Comparison of ENCODE assay signal across 32 cellular contexts in the genomic region with DNA sequence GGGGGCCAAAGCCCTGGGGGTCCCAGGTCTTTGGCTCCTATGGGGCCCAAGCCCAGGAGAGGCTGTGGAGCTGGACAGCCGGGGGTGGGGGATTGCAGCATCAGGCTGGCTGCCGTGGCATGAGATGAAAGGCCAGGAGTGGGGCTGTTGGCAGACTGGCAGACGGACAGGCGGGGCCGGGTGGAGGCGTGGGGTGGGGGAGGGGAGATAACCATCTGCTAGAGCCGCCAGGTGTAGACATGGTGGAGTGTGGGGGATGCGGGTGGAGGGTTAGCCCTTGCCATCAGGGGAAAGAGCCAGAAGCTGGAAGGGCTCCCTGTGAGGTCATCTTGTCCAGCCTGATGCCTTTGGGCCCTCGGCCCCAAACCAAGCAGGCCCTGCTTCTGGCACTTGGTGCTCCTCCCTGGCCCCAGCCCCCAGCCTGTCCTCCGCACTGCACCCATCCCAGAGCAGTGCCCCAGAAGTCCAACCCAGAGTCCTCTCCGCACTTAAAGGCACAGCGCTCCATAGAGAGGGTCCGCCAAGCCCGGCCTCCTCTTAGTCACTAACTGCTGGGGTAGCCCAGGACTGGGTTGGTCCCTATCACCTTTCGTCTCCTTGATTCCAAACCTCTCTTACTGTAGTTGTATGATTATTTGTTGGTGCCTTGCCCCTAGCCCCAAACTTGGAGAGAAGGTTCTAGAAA. TPM values are rescaled to one million over a fixed set of nuclear protein-coding genes. Genes with fewer than 3 reads are reported as not detected.
DNase-seq lines count a peak whose midpoint lies in the region; ATAC-seq, FAIRE-seq and TF ChIP-seq lines count a peak whose summit lies in the region.
"Had no signal": no experiment of that assay in that cellular context is flagged by ENCODE, and none has a peak within 500 bp of the region (broad histone marks: within the 10 kb centered on the region; RNA-seq: fewer than 3 reads in every experiment).

No MANE protein-coding gene starts in this region.

- no peak overlapping the region for H3K4me3 ChIP-seq in H7 (ENCODE audit: insufficient read depth, low read depth, low read length)
- no peak overlapping the region for H3K4me3 ChIP-seq in esophagus squamous epithelium
- H3K4me3 ChIP-seq: adrenal gland, HAP-1, heart right ventricle, upper lobe of left lung had no signal

- TF ChIP-seq CTCF in D721Med (IDR thresholded peaks at IDR 0.05; ENCODE audit: insufficient read depth, missing control alignments) = no peak
- TF ChIP-seq CTCF in WTC11 (IDR thresholded peaks at IDR 0.05) = no peak
- TF ChIP-seq CTCF in mesothelial cell of epicardium (IDR thresholded peaks at IDR 0.05; ENCODE audit: unreplicated experiment) = no peak
- no peak for TF ChIP-seq CTCF in GM20000 (IDR thresholded peaks at IDR 0.05; ENCODE audit: extremely low read depth, missing control alignments)
- TF ChIP-seq CTCF in esophagus squamous epithelium (IDR thresholded peaks at IDR 0.05) = no peak

- H3K27me3 ChIP-seq in H7 (ENCODE audit: control insufficient read depth, insufficient read depth, low read length) (no peaks in the 10 kb centered on the region; the same call in 1 of the 2 replicates), esophagus squamous epithelium (peaks cover 0 to 77% (median 0%) of the 10 kb centered on the region in 4 donors)
- H3K27me3 ChIP-seq: adrenal gland, upper lobe of left lung had no signal

- ATAC-seq in WTC11 = peak; percentile 61
- ATAC-seq: heart right ventricle, left colon had no signal

- CTCF ChIA-PET in WTC11 (lab: Charles Lee) = interaction anchor here (0.8 to 2.0 kb wide), 5 partner anchors 17 to 63 kb away, joined by 3 to 5 read pairs (median 3); no protein-coding TSS in a partner anchor

- no peak overlapping the region for H3K27ac ChIP-seq in esophagus squamous epithelium
- H3K27ac ChIP-seq: adrenal gland, heart right ventricle, HL-60, RWPE1, upper lobe of left lung had no signal

- H3K27me3 Mint-ChIP-seq in WTC11 (ENCODE audit: low read depth) (peaks cover 23% of the 10 kb centered on the region), mesothelial cell of epicardium (ENCODE audit: low read depth) (peaks cover 5% of the 10 kb centered on the region)

- H3K9me3 Mint-ChIP-seq in WTC11 = no peaks in the 10 kb centered on the region
- no peaks in the 10 kb centered on the region for H3K9me3 Mint-ChIP-seq in mesothelial cell of epicardium
- H3K9me3 Mint-ChIP-seq: memory B cell had no signal

- H3K9me3 ChIP-seq in esophagus squamous epithelium = no peaks in the 10 kb centered on the region
- H3K9me3 ChIP-seq: adrenal gland, HAP-1, heart right ventricle, SK-N-SH, upper lobe of left lung had no signal

- intact Hi-C loops in esophagus squamous epithelium (cut with DNase I) = no loop called here

- H3K4me1 ChIP-seq in esophagus squamous epithelium = no peaks in the 10 kb centered on the region
- H3K4me1 ChIP-seq: adrenal gland, HAP-1, heart right ventricle, upper lobe of left lung had no signal

- H3K27ac Mint-ChIP-seq in WTC11 (no peak overlapping the region), mesothelial cell of epicardium (no peak overlapping the region)
- H3K27ac Mint-ChIP-seq: brain, memory B cell had no signal

- TF ChIP-seq POLR2A in esophagus squamous epithelium (IDR thresholded peaks at IDR 0.05) = no peak

- H3K36me3 ChIP-seq in H7 (replicated peaks; ENCODE audit: control insufficient read depth, insufficient read depth, low read length) (no peaks in the 10 kb centered on the region), esophagus squamous epithelium (no peaks in the 10 kb centered on the region)
- H3K36me3 ChIP-seq: adrenal gland, HAP-1, heart right ventricle, upper lobe of left lung had no signal

- H3K36me3 Mint-ChIP-seq in WTC11 = no peaks in the 10 kb centered on the region
- H3K36me3 Mint-ChIP-seq in mesothelial cell of epicardium = no peaks in the 10 kb centered on the region
- H3K36me3 Mint-ChIP-seq: brain, memory B cell had no signal

- POLR2A ChIA-PET in WTC11 (lab: Charles Lee) = no interaction called here

- FAIRE-seq in D721Med (lab: Jason Lieb, UNC) = no peak
- FAIRE-seq: GM18507, small intestine had no signal

- H3K4me3 Mint-ChIP-seq in WTC11 (no peak overlapping the region), mesothelial cell of epicardium (no peak overlapping the region)
- H3K4me3 Mint-ChIP-seq: brain, memory B cell had no signal

- DNase-seq in D721Med (ENCODE audit: insufficient read length, low spot score) = peak; percentile 83
- peak; percentile 73 for DNase-seq in H7
- DNase-seq in NCI-H2227 treated with DMSO at 0.1 percent for 48 hours (lab: John Stamatoyannopoulos, UW) = peak; percentile 29
- DNase-seq in WTC11 (ENCODE audit: low spot score) = no peak
- DNase-seq in mesothelial cell of epicardium (ENCODE audit: low spot score in 2 of 2, unreplicated experiment in 2 of 2) = no peak
- no peak for DNase-seq in GM20000 (ENCODE audit: low spot score)
- no peak for DNase-seq in esophagus squamous epithelium (lab: John Stamatoyannopoulos, UW)
- no peak for DNase-seq in NCI-H345 (lab: John Stamatoyannopoulos, UW)
- DNase-seq: activated CD4-positive, alpha-beta T cell treated with anti-CD3 and anti-CD28 coated beads for 48 hours; activated naive CD4-positive, alpha-beta T cell treated with Interleukin-2 at 50 U/mL for 16 hours; activated T-cell treated with anti-CD3 and anti-CD28 coated beads, Interleukin-2, amount 50 U/mL, for 48 hours; adrenal gland; DMS79; GF-D8; heart right ventricle; Kasumi-1; left colon; MV-4-11; NCI-H226; nucleus accumbens; SK-N-SH; stimulated activated CD4-positive, alpha-beta T cell treated with anti-CD3 and anti-CD28 coated beads, Interleukin-1b, Interleukin-23, amount 100 ng/mL, for 48 hours had no signal

- 82 to 94% methylated on average over 5 to 9 of the region's 15 CpGs for WGBS in esophagus squamous epithelium, 2 donors

- H3K4me1 Mint-ChIP-seq in WTC11 (peaks cover 12% of the 10 kb centered on the region), mesothelial cell of epicardium (peaks cover 32% of the 10 kb centered on the region)
- H3K4me1 Mint-ChIP-seq: brain had no signal

TF ChIP-seq in WTC11, 78 proteins besides CTCF, POLR2A, EP300 and RAD21:
- no peak for TF ChIP-seq ZNF396 (CRISPR knock-in tag; IDR thresholded peaks at IDR 0.05; ENCODE audit: borderline replicate concordance)
- no peak for TF ChIP-seq ZNF138 (CRISPR knock-in tag; conservative IDR thresholded peaks at IDR 0.05)
- TF ChIP-seq, protein P1, sequence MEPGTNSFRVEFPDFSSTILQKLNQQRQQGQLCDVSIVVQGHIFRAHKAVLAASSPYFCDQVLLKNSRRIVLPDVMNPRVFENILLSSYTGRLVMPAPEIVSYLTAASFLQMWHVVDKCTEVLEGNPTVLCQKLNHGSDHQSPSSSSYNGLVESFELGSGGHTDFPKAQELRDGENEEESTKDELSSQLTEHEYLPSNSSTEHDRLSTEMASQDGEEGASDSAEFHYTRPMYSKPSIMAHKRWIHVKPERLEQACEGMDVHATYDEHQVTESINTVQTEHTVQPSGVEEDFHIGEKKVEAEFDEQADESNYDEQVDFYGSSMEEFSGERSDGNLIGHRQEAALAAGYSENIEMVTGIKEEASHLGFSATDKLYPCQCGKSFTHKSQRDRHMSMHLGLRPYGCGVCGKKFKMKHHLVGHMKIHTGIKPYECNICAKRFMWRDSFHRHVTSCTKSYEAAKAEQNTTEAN (CRISPR knock-in tag; IDR thresholded peaks at IDR 0.05) = no peak
- TF ChIP-seq ZBTB21 (CRISPR knock-in tag; IDR thresholded peaks at IDR 0.05; ENCODE audit: borderline replicate concordance) = no peak
- TF ChIP-seq, protein P2, sequence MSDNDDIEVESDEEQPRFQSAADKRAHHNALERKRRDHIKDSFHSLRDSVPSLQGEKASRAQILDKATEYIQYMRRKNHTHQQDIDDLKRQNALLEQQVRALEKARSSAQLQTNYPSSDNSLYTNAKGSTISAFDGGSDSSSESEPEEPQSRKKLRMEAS (CRISPR knock-in tag; IDR thresholded peaks at IDR 0.05) = no peak
- TF ChIP-seq ZNF416 (CRISPR knock-in tag; IDR thresholded peaks at IDR 0.05) = no peak

RNA-seq across cellular contexts. Expression of a gene that starts 33.3 kb away (rescaled TPM):
- total RNA-seq in H7 (2014; rRNA removed; shearing (Covaris generic)) = 1.0 and 1.1 TPM in 2 replicates
- total RNA-seq in WTC11 (2021) (1.3 to 1.8 TPM (median 1.6 TPM) in 3 replicates), mesothelial cell of epicardium (2.6 to 2.8 TPM (median 2.7 TPM) in 3 replicates), esophagus squamous epithelium (under 1 TPM in 2 of 4 donors, not detected in 2; 0.13 to 0.67 TPM)
- total RNA-seq: myocyte had no signal

RNA-seq across cellular contexts. Expression of a gene that starts 59.4 kb away (rescaled TPM):
- not detected in 2 replicates for total RNA-seq in H7 (2014; rRNA removed; shearing (Covaris generic))
- total RNA-seq in WTC11 (2021) (0.44 to 0.78 TPM (median 0.74 TPM) in 3 replicates), mesothelial cell of epicardium (5.2 to 7.7 TPM (median 6.6 TPM) in 3 replicates), esophagus squamous epithelium (1 to 10 TPM in 3 of 4 donors, under 1 TPM in 1; 0.76 to 2.0 (median 1.4) TPM)
- total RNA-seq: left colon; T-helper 2 cell treated with Interferon-gamma antibody and Interleukin-4, amounts not matched to agents 100 ng/mL and 5 ng/mL, for 36 hours had no signal

Comparison
In these comparisons a context has a peak if more than half of its experiments do, and no peak if none do; other contexts are left out.
1. DNase-seq: peak in D721Med (single experiment), H7 (single experiment) and NCI-H2227 treated with DMSO at 0.1 percent for 48 hours (single experiment); none in WTC11 (single experiment), mesothelial cell of epicardium (0 of 2), GM20000 (single experiment), esophagus squamous epithelium (single experiment) and NCI-H345 (single experiment).